Comparison of ENCODE assay signal across 9 cellular contexts in the genomic region with DNA sequence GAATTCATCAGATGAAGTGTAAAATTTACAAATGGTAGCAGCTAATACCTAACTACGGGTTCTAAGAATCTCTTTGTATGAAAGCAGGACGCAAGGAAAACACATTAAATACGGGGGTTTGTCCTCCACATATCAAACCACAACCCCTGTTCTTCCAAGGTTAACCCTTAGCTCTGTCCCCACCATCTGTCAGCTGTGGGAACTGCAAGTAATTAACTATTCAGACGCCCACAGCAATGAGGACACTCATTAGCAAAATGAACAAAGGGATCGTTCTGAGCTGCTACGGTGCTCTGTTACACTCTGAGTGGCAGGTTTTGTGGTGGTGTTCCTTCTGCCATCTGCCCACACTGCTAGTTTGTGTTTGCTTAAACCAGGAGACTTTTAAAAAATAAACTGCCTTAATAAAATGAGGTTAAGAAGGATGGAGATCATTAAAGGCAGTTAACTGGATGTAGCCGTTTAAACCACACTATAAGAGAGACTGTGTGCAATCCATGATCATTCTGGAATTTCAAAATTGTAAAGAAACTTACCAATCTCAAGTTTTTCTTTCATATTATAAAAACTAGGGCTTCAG. TPM values are rescaled to one million over a fixed set of nuclear protein-coding genes. Genes with fewer than 3 reads are reported as not detected.
A peak's percentile ranks its signal among the peaks of the same experiment; 100 is the strongest.
DNase-seq lines count a peak whose midpoint lies in the region; ATAC-seq, FAIRE-seq and TF ChIP-seq lines count a peak whose summit lies in the region.
"Had no signal": no experiment of that assay in that cellular context is flagged by ENCODE, and none has a peak within 500 bp of the region (broad histone marks: within the 10 kb centered on the region; RNA-seq: fewer than 3 reads in every experiment).

No MANE protein-coding gene starts in this region.

- no peaks in the 10 kb centered on the region for H3K9me3 Mint-ChIP-seq in HFFc6

- CTCF ChIA-PET in A549 (lab: Yijun Ruan, JAX): interaction anchor here (0.6 to 5.7 kb wide), 18 partner anchors 8 to 417 kb away, joined by 3 to 78 read pairs (median 4); no protein-coding TSS in a partner anchor

- no peaks in the 10 kb centered on the region for H3K9me3 ChIP-seq in A549

- DNase-seq in A549 (ENCODE audit: low read depth in 1 of 2, low spot score in 1 of 2) (peak; percentile 10 to 44), HFFc6 (peak; percentile 7), NCI-H1048 (lab: John Stamatoyannopoulos, UW) (peak; percentile 53), germinal center (ENCODE audit: low spot score) (peak; percentile 24), amniotic stem cell (lab: John Stamatoyannopoulos, UW) (no peak)
- DNase-seq in stimulated activated CD4-positive, alpha-beta T cell treated with anti-CD3 and anti-CD28 coated beads, Interleukin-2, amount 100 ng/mL, for 48 hours: peak; percentile 43 to 48

- H3K27me3 Mint-ChIP-seq in HFFc6 (ENCODE audit: insufficient read depth): peaks cover 15% of the 10 kb centered on the region

- TF ChIP-seq CTCF in A549 (IDR thresholded peaks at IDR 0.05): peak; percentile 54
- peak; percentile 67 for TF ChIP-seq CTCF in GM12874 (IDR thresholded peaks at IDR 0.05; ENCODE audit: insufficient read depth, low read depth, low read length)
- peak; percentile 72 for TF ChIP-seq CTCF in HFFc6 (IDR thresholded peaks at IDR 0.05)
- peak; percentile 34 for TF ChIP-seq CTCF in WI38 (IDR thresholded peaks at IDR 0.05; ENCODE audit: low read depth, low read length)

- no peak overlapping the region for H3K27ac ChIP-seq in A549

- TF ChIP-seq RAD21 in A549 (conservative IDR thresholded peaks at IDR 0.05 in 1 of 2, IDR thresholded peaks at IDR 0.05 in 1 of 2): peak; percentile 47 to 63; a peak in 4 of 5 replicates

- no peak overlapping the region for H3K27ac Mint-ChIP-seq in HFFc6

- H3K36me3 Mint-ChIP-seq in HFFc6 (ENCODE audit: low read depth): no peaks in the 10 kb centered on the region

- WGBS in A549 (ENCODE audit: missing lambda C conversion rate): 3% methylated on average over 7 of the region's 7 CpGs

- ATAC-seq in A549: peak; percentile 77 to 86; a peak in 4 of 6 replicates

- H3K4me1 ChIP-seq in A549: no peaks in the 10 kb centered on the region

- POLR2A ChIA-PET in A549 (lab: Yijun Ruan, JAX): no interaction called here

- FAIRE-seq in A549 (lab: Jason Lieb, UNC): no peak

- TF ChIP-seq POLR2A in A549 (IDR thresholded peaks at IDR 0.05; ENCODE audit: low read length): no peak

- H3K4me2 ChIP-seq in A549: no peak overlapping the region

- H3K4me1 Mint-ChIP-seq in HFFc6 (ENCODE audit: low read depth): no peaks in the 10 kb centered on the region

- H3K4me3 Mint-ChIP-seq in HFFc6: no peak overlapping the region

- H3K4me3 ChIP-seq in A549: no peak overlapping the region
- no peak overlapping the region for H3K4me3 ChIP-seq in WI38 (ENCODE audit: low read depth, low read length)

- TF ChIP-seq EP300 in A549 (IDR thresholded peaks at IDR 0.05): no peak

TF ChIP-seq in A549, 52 proteins besides CTCF, POLR2A, EP300 and RAD21:
- TF ChIP-seq HOXB13 (CRISPR knock-in tag; IDR thresholded peaks at IDR 0.05; ENCODE audit: low read depth): no peak
- peak; percentile 56 for TF ChIP-seq SMC3 (IDR thresholded peaks at IDR 0.05)
- TF ChIP-seq ZC3H11A (IDR thresholded peaks at IDR 0.05): no peak
- no peak for TF ChIP-seq SREBF2 (IDR thresholded peaks at IDR 0.05)
- no peak for TF ChIP-seq HEYL (CRISPR knock-in tag; IDR thresholded peaks at IDR 0.05)
- TF ChIP-seq JUN (IDR thresholded peaks at IDR 0.05): no peak
- no peak for TF ChIP-seq CHD4 (IDR thresholded peaks at IDR 0.05; ENCODE audit: borderline replicate concordance)
- TF ChIP-seq JUNB (IDR thresholded peaks at IDR 0.05): no peak

RNA-seq across cellular contexts. Expression of gene C10orf67, which starts 51.4 kb away (rescaled TPM):
- polyA plus RNA-seq in A549 (2011; rRNA removed): 0.09 TPM in 1 of 2 replicates, not detected in the other
- polyA plus RNA-seq in A549 (2012; cell fraction: cytosol; rRNA removed): not detected in 2 replicates
- polyA plus RNA-seq in A549 (2012; cell fraction: nucleus; rRNA removed): 0.01 TPM in 1 of 2 replicates, not detected in the other
- 0.05 to 0.12 TPM (median 0.06 TPM) in 3 replicates for polyA plus RNA-seq in A549 (2017; fragmentation: RNase III; extraction: RNeasy Plus Mini Kit Qiagen cat#74134 plus additional on column Dnase treatment)
- polyA minus RNA-seq in A549 (2011; rRNA and poly(A)+ RNA removed): not detected in 2 replicates
- under 1 TPM; 0.10 to 0.88 (median 0.33) TPM for total RNA-seq in HFFc6 (2021; fragmentation: NEBNext Ultra II Directional; extraction: Animal tissue kit (Norgen Biotek cat#: 25700))
- total RNA-seq: glomerular endothelial cell had no signal
